Comparison of ENCODE assay signal across 13 cellular contexts in the genomic region with DNA sequence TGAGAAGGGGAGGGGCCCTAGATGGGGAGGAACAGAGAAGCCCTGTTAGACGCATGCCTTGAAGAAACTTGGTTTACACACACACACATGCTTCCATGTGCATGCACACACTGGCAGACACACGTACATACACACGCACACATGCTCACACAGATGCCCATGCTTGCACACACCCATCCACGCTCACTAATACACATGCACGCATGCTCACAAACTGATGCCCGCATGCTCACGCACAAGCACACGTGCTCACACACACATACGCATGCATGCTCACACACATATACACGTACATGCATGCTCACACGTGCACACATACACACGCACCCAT.
"Had no signal": no experiment of that assay in that cellular context is flagged by ENCODE, and none has a peak within 500 bp of the region (broad histone marks: within the 10 kb centered on the region; RNA-seq: fewer than 3 reads in every experiment).

No MANE protein-coding gene starts in this region.

- DNase-seq: sigmoid colon had no signal

- H3K36me3 ChIP-seq: adrenal gland, ascending aorta, brain microvascular endothelial cell, heart right ventricle, sigmoid colon, thoracic aorta, upper lobe of left lung had no signal

- FAIRE-seq: colon had no signal

- H3K4me3 Mint-ChIP-seq: activated naive CD8-positive, alpha-beta T cell; activated T-cell treated with anti-CD3 and anti-CD28 coated beads, Interleukin-2, amount 50 U/mL, for 4 hours; central memory CD8-positive, alpha-beta T cell had no signal

- H3K27me3 Mint-ChIP-seq: activated naive CD8-positive, alpha-beta T cell; central memory CD8-positive, alpha-beta T cell had no signal

- H3K4me1 Mint-ChIP-seq: central memory CD8-positive, alpha-beta T cell had no signal

- H3K4me2 ChIP-seq: smooth muscle cell had no signal

- H3K27ac Mint-ChIP-seq: activated naive CD8-positive, alpha-beta T cell; activated T-helper 2 cell treated with anti-CD3 and anti-CD28 coated beads, Interferon-gamma antibody, Interleukin-2, Interleukin-4, amounts not matched to agents 10 μg/mL and 5 μg/mL and 100 μg/mL, durations not matched to agents 14 hours and 24 hours and 36 hours had no signal

- H3K4me3 ChIP-seq: adrenal gland, ascending aorta, heart right ventricle, sigmoid colon, smooth muscle cell, thoracic aorta, upper lobe of left lung had no signal

- H3K27ac ChIP-seq: adrenal gland, ascending aorta, brain microvascular endothelial cell, heart right ventricle, sigmoid colon, thoracic aorta, upper lobe of left lung had no signal

- H3K9me3 Mint-ChIP-seq: activated T-cell treated with anti-CD3 and anti-CD28 coated beads, Interleukin-2, amount 50 U/mL, for 4 hours; activated T-helper 2 cell treated with anti-CD3 and anti-CD28 coated beads, Interferon-gamma antibody, Interleukin-2, Interleukin-4, amounts not matched to agents 10 μg/mL and 5 μg/mL and 100 μg/mL, durations not matched to agents 14 hours and 24 hours and 36 hours; central memory CD8-positive, alpha-beta T cell had no signal

- H3K27me3 ChIP-seq: adrenal gland, ascending aorta, brain microvascular endothelial cell, upper lobe of left lung had no signal

- H3K9me3 ChIP-seq: adrenal gland, ascending aorta, heart right ventricle, sigmoid colon, thoracic aorta, upper lobe of left lung had no signal

- H3K36me3 Mint-ChIP-seq: activated naive CD8-positive, alpha-beta T cell had no signal
